9 cellular contexts compared by ENCODE assay signal in the genomic region with DNA sequence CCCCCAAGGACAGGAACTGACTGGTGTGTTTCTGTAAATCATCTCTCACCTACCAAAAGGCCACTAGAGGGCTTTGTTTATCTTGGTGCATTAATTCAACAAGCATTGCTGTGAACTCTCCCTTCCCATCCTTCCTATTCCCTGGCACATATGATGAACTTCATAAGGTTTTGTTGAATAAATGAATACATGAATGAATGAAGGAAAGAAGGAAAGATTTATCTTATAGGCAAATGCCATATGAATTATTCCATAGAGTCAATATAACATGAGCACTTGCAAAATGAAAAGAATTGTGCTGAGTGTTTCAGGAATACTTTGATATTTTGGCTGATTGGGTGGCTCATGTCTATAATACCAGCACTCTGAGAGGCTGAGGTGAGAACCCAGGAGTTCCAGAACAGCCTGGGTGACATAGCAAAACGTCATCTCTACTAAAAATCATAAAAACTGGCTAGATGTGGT. TPM values are rescaled to one million over a fixed set of nuclear protein-coding genes. Genes with fewer than 3 reads are reported as not detected.
DNase-seq lines count a peak whose midpoint lies in the region; ATAC-seq and TF ChIP-seq lines count a peak whose summit lies in the region.
"Had no signal": no experiment of that assay in that cellular context is flagged by ENCODE, and none has a peak within 500 bp of the region (broad histone marks: within the 10 kb centered on the region; RNA-seq: fewer than 3 reads in every experiment).

No MANE protein-coding gene starts in this region.

- in situ Hi-C loops in SK-MEL-5 (cut with HindIII; ENCODE audit: low pct_unique_long_range_greater_than_20kb, low sequenced_read_pairs), result no loop called here

- no peaks in the 10 kb centered on the region for H3K36me3 ChIP-seq in H7 (replicated peaks; ENCODE audit: control insufficient read depth, insufficient read depth, low read length)
- no peaks in the 10 kb centered on the region for H3K36me3 ChIP-seq in suprapubic skin

- no peaks in the 10 kb centered on the region for H3K4me1 ChIP-seq in suprapubic skin

- 48% methylated on average over 1 of the region's 1 CpG for WGBS in suprapubic skin

- no peak for ATAC-seq in HG02840 (IDR thresholded peaks at IDR 0.05; ENCODE audit: low FRiP score, unreplicated experiment)

- H3K27me3 ChIP-seq in H7 (ENCODE audit: control insufficient read depth, insufficient read depth, low read length), result no peaks in the 10 kb centered on the region
- H3K27me3 ChIP-seq in suprapubic skin, result peaks cover 3% of the 10 kb centered on the region

- TF ChIP-seq POLR2A in suprapubic skin (IDR thresholded peaks at IDR 0.05), result no peak

- TF ChIP-seq CTCF in suprapubic skin (IDR thresholded peaks at IDR 0.05), result no peak

- DNase-seq in AG20443 (ENCODE audit: low spot score) (peak; percentile 48), H7 (peak; percentile 67), SK-MEL-5 (ENCODE audit: low read depth, low spot score) (peak; percentile 65), iPS-NIHi11 (ENCODE audit: low spot score) (peak; percentile 54), suprapubic skin (ENCODE audit: low spot score in 2 of 2) (no peak), inferior parietal cortex (ENCODE audit: extremely low spot score) (no peak)
- DNase-seq in activated CD4-positive, CD25-positive, alpha-beta regulatory T cell treated with anti-CD3 and anti-CD28 coated beads, Interleukin-2, amount 50 U/mL, for 72 hours, result no peak

- no peak for TF ChIP-seq EP300 in suprapubic skin (IDR thresholded peaks at IDR 0.05)

- H3K27ac ChIP-seq in suprapubic skin, result no peak overlapping the region
- H3K27ac ChIP-seq: epithelial cell of prostate had no signal

- H3K4me3 ChIP-seq in H7 (ENCODE audit: insufficient read depth, low read depth, low read length) (no peak overlapping the region), suprapubic skin (no peak overlapping the region)

- H3K9me3 ChIP-seq in suprapubic skin, result no peaks in the 10 kb centered on the region

RNA-seq across cellular contexts. Expression of a gene that starts 4.3 kb away (rescaled TPM):
- not detected in 2 replicates for total RNA-seq in H7 (2014; rRNA removed; shearing (Covaris generic))
- not detected in 2 replicates for total RNA-seq in SK-MEL-5 (2014; rRNA removed; shearing (Covaris generic))
- polyA plus RNA-seq in SK-MEL-5 (2015; cell fraction: cytosol; rRNA removed), result not detected in 2 replicates
- not detected in 2 replicates for polyA plus RNA-seq in SK-MEL-5 (2015; cell fraction: nucleus; rRNA removed)
- not detected for total RNA-seq in suprapubic skin

RNA-seq across cellular contexts. Expression of a gene that starts 9.4 kb away (rescaled TPM):
- total RNA-seq in H7 (2014; rRNA removed; shearing (Covaris generic)), result not detected in 2 replicates
- total RNA-seq in SK-MEL-5 (2014; rRNA removed; shearing (Covaris generic)), result not detected in 2 replicates
- not detected in 2 replicates for polyA plus RNA-seq in SK-MEL-5 (2015; cell fraction: cytosol; rRNA removed)
- polyA plus RNA-seq in SK-MEL-5 (2015; cell fraction: nucleus; rRNA removed), result not detected in 2 replicates
- not detected for total RNA-seq in suprapubic skin

RNA-seq across cellular contexts. Expression of a gene that starts 45.2 kb away (rescaled TPM):
- 0.07 TPM in 1 of 2 replicates, not detected in the other for total RNA-seq in H7 (2014; rRNA removed; shearing (Covaris generic))
- not detected in 2 replicates for total RNA-seq in SK-MEL-5 (2014; rRNA removed; shearing (Covaris generic))
- polyA plus RNA-seq in SK-MEL-5 (2015; cell fraction: cytosol; rRNA removed), result not detected in 2 replicates
- not detected in 2 replicates for polyA plus RNA-seq in SK-MEL-5 (2015; cell fraction: nucleus; rRNA removed)
- total RNA-seq in suprapubic skin, result 1 to 10 TPM in 1 of 4 donors, under 1 TPM in 3; 0.26 to 1.0 (median 0.65) TPM

Comparison
In these comparisons a context has a peak if more than half of its experiments do, and no peak if none do; other contexts are left out.
1. DNase-seq: peak in AG20443 (single experiment), H7 (single experiment), SK-MEL-5 (single experiment) and iPS-NIHi11 (single experiment); none in suprapubic skin (0 of 2), inferior parietal cortex (single experiment) and activated CD4-positive, CD25-positive, alpha-beta regulatory T cell treated with anti-CD3 and anti-CD28 coated beads, Interleukin-2, amount 50 U/mL, for 72 hours (single experiment).